In the genomic region with DNA sequence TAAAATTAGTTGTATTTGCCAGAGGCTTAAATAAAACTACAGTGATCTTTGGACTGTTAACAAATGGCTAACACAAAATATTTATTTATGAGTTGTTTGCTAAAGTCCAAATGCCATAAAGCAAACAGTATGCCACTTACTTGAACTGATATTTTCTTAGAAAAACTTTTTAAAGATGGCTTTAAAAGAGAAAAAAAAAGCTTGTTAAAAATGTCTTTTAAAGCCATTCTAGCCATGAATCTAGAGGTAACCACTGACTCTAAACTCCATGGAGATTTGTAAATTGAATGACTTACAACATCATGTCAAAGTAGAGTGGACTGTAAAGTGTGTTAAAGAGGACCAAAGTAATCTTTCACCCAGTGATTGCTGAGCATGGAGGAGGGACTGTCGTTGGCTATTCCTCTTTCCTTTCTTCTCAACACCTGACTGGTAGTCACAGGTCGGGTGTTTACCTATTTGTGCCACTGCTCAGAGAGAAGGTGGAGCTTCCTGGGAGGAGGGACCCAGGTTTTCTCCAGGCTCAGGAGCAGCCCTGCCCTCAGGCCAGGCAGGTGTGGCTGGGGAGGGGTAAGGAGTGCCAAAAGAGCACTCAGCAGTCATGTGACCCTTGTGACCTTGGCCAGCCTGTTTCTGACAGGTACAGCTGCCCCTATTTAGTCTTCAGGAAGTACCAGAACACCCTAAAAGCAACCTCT, we compare ENCODE assay signal across 16 cellular contexts.
DNase-seq lines count a peak whose midpoint lies in the region; ATAC-seq, FAIRE-seq and TF ChIP-seq lines count a peak whose summit lies in the region.
"Had no signal": no experiment of that assay in that cellular context is flagged by ENCODE, and none has a peak within 500 bp of the region (broad histone marks: within the 10 kb centered on the region; RNA-seq: fewer than 3 reads in every experiment).

No MANE protein-coding gene starts in this region.

- H4K20me1 ChIP-seq in smooth muscle cell (ENCODE audit: low read depth): no peaks in the 10 kb centered on the region

- H3K9ac ChIP-seq in mucosa of rectum (ENCODE audit: low read depth in 1 of 2, low read length in 2 of 2) (peak overlapping the region; percentile 41 to 65), smooth muscle cell (ENCODE audit: low read depth) (no peak overlapping the region)

- H2AFZ ChIP-seq in smooth muscle cell (ENCODE audit: low read depth): no peak overlapping the region

- H3K4me1 ChIP-seq in mucosa of rectum (ENCODE audit: control insufficient read depth in 2 of 2, insufficient read depth in 2 of 2, low read length in 2 of 2) (peaks cover 3 to 11% of the 10 kb centered on the region in 2 donors), smooth muscle cell (ENCODE audit: low read depth) (no peaks in the 10 kb centered on the region)
- H3K4me1 ChIP-seq: heart left ventricle had no signal

- no peaks in the 10 kb centered on the region for H3F3A ChIP-seq in smooth muscle cell (ENCODE audit: low read depth)

- H3K79me2 ChIP-seq in smooth muscle cell (ENCODE audit: low read depth): no peaks in the 10 kb centered on the region

- no peaks in the 10 kb centered on the region for H3K36me3 ChIP-seq in mucosa of rectum (ENCODE audit: control insufficient read depth in 2 of 2, insufficient read depth in 2 of 2, low read length in 2 of 2)
- no peaks in the 10 kb centered on the region for H3K36me3 ChIP-seq in smooth muscle cell (ENCODE audit: low read depth)
- H3K36me3 ChIP-seq: heart left ventricle had no signal

- TF ChIP-seq CTCF in smooth muscle cell (IDR thresholded peaks at IDR 0.05; ENCODE audit: borderline replicate concordance, insufficient read depth, poor library complexity, severe bottlenecking): no peak

- ATAC-seq in HG03175 (IDR thresholded peaks at IDR 0.05; ENCODE audit: unreplicated experiment): no peak
- ATAC-seq: natural killer cell; stimulated activated naive CD8-positive, alpha-beta T cell treated with anti-CD3 and anti-CD28 coated beads, Interleukin-15, amount 100 ng/mL, for 72 hours had no signal

- 21% methylated on average over 2 of the region's 2 CpGs for WGBS in smooth muscle cell (ENCODE audit: low lambda C conversion rate)

- peak overlapping the region; percentile 79 to 94 for H3K27ac ChIP-seq in mucosa of rectum (ENCODE audit: low read depth in 2 of 2, low read length in 2 of 2)
- no peak overlapping the region for H3K27ac ChIP-seq in smooth muscle cell (ENCODE audit: low read depth)
- H3K27ac ChIP-seq: coronary artery, heart left ventricle had no signal

- H3K9me3 ChIP-seq in mucosa of rectum (ENCODE audit: control insufficient read depth in 2 of 2, low read length in 2 of 2) (no peaks in the 10 kb centered on the region), smooth muscle cell (replicated peaks; ENCODE audit: low read depth) (no peaks in the 10 kb centered on the region)
- H3K9me3 ChIP-seq: heart left ventricle had no signal

- H3K4me3 ChIP-seq in mucosa of rectum (ENCODE audit: low read length in 2 of 2) (peak overlapping the region in 1 of 2 donors; percentile 31), smooth muscle cell (no peak overlapping the region)
- H3K4me3 ChIP-seq: coronary artery, heart left ventricle had no signal

- DNase-seq in DMS79 treated with DMSO at 0.1 percent for 48 hours (lab: John Stamatoyannopoulos, UW) (peak; percentile 67), NCI-H2029 treated with DMSO at 0.1 percent for 48 hours (lab: John Stamatoyannopoulos, UW) (peak; percentile 76), NAMALWA (ENCODE audit: low spot score) (no peak), GM19238 (ENCODE audit: insufficient read length, low spot score) (no peak), smooth muscle cell (lab: John Stamatoyannopoulos, UW; ENCODE audit: unreplicated experiment) (no peak)
- DNase-seq: activated B cell treated with CpG ODN at 0.5 μM for 24 hours; CD8-positive, alpha-beta memory T cell; heart left ventricle; KBM-7; natural killer cell; stimulated activated naive CD8-positive, alpha-beta T cell treated with anti-CD3 and anti-CD28 coated beads, Interleukin-15, amount 100 ng/mL, for 72 hours had no signal

- no peaks in the 10 kb centered on the region for H3K27me3 ChIP-seq in mucosa of rectum (ENCODE audit: control insufficient read depth in 2 of 2, insufficient read depth in 2 of 2, low read length in 2 of 2)
- H3K27me3 ChIP-seq in smooth muscle cell (ENCODE audit: low read depth): no peaks in the 10 kb centered on the region
- H3K27me3 ChIP-seq: heart left ventricle had no signal

- FAIRE-seq in colon (lab: Jason Lieb, UNC): peak; percentile 75
- FAIRE-seq: GM12892 had no signal

- no peak overlapping the region for H3K4me2 ChIP-seq in smooth muscle cell

Comparison
In these comparisons a context has a peak if more than half of its experiments do, and no peak if none do; other contexts are left out.
1. DNase-seq: peak in DMS79 treated with DMSO at 0.1 percent for 48 hours (single experiment) and NCI-H2029 treated with DMSO at 0.1 percent for 48 hours (single experiment); none in NAMALWA (single experiment), GM19238 (single experiment) and smooth muscle cell (single experiment).